9 cellular contexts compared by ENCODE assay signal in genomic region chr19:13428352-13428751, GRCh38.
DNase-seq lines count a peak whose midpoint lies in the region; ATAC-seq and TF ChIP-seq lines count a peak whose summit lies in the region.
"Had no signal": no experiment of that assay in that cellular context is flagged by ENCODE, and none has a peak within 500 bp of the region (broad histone marks: within the 10 kb centered on the region; RNA-seq: fewer than 3 reads in every experiment).

No MANE protein-coding gene starts in this region.

- TF ChIP-seq CTCF in AG04450 (IDR thresholded peaks at IDR 0.05; ENCODE audit: low read depth, low read length) (peak; percentile 75), GM10266 (IDR thresholded peaks at IDR 0.05; ENCODE audit: control insufficient read depth, insufficient read depth, low read depth, missing control alignments) (peak; percentile 51), RWPE1 (conservative IDR thresholded peaks at IDR 0.05; ENCODE audit: low read depth) (peak; percentile 64), foreskin keratinocyte (conservative IDR thresholded peaks at IDR 0.05) (peak; percentile 62)

- no peaks in the 10 kb centered on the region for H3K4me1 ChIP-seq in foreskin keratinocyte

- peak; percentile 3 for DNase-seq in AG04450 (ENCODE audit: low read depth, low spot score)
- DNase-seq in GM10266 (ENCODE audit: extremely low spot score) = no peak
- DNase-seq in RWPE1 (ENCODE audit: low spot score) = peak; percentile 32
- DNase-seq in foreskin keratinocyte = peak in 1 of 2 donors; percentile 7
- no peak for DNase-seq in sciatic nerve (ENCODE audit: low spot score)
- no peak for DNase-seq in germinal center (ENCODE audit: low spot score)
- DNase-seq: activated naive CD8-positive, alpha-beta T cell treated with anti-CD3 and anti-CD28 coated beads, Interleukin-2, amount 10 ng/mL, durations not matched to agents 7 days and 5 days had no signal

- POLR2A ChIA-PET in AG04450 (lab: Yijun Ruan, JAX) (no interaction called here), RWPE1 (lab: Yijun Ruan, JAX; ENCODE audit: low non-redundant PET) (no interaction called here)

- H3K27ac ChIP-seq in AG04450 (ENCODE audit: low read depth, low read length) (no peak overlapping the region), RWPE1 (no peak overlapping the region), foreskin keratinocyte (no peak overlapping the region)

- intact Hi-C loops in sciatic nerve (cut with DNase I) = no loop called here

- H3K27me3 ChIP-seq in AG04450 (ENCODE audit: control insufficient read depth, insufficient read depth, low read length) (no peaks in the 10 kb centered on the region), foreskin keratinocyte (no peaks in the 10 kb centered on the region)

- ATAC-seq in foreskin keratinocyte = no peak
- no peak for ATAC-seq in sciatic nerve
- ATAC-seq in GM21723 (IDR thresholded peaks at IDR 0.05; ENCODE audit: unreplicated experiment) = no peak
- no peak for ATAC-seq in GM21367 (IDR thresholded peaks at IDR 0.05; ENCODE audit: unreplicated experiment)

- no peaks in the 10 kb centered on the region for H3K9me3 ChIP-seq in AG04450 (ENCODE audit: control insufficient read depth, insufficient read depth, low read length)

- CTCF ChIA-PET in AG04450 (lab: Charles Lee) = interaction anchor here (0.6 to 3.8 kb wide), 8 partner anchors 10 to 300 kb away, joined by 3 to 36 read pairs (median 4); no protein-coding TSS in a partner anchor
- CTCF ChIA-PET in RWPE1 (lab: Yijun Ruan, JAX) = interaction anchor here (0.6 to 1.5 kb wide), 4 partner anchors 10 to 61 kb away, joined by 3 to 5 read pairs (median 4); no protein-coding TSS in a partner anchor

- H3K4me3 ChIP-seq in AG04450 (ENCODE audit: low read depth, low read length) = no peak overlapping the region

Comparison
In these comparisons a context has a peak if more than half of its experiments do, and no peak if none do; other contexts are left out.
1. DNase-seq: peak in AG04450 (single experiment) and RWPE1 (single experiment); none in GM10266 (single experiment), sciatic nerve (single experiment) and germinal center (single experiment).
2. Peak in every context shown above with its lines, with median percentiles within 50 percentile points of each other: CTCF ChIP-seq.